Comparison of ENCODE assay signal across 22 cellular contexts in genomic region chr17:41544935-41545334, GRCh38. TPM values are rescaled to one million over a fixed set of nuclear protein-coding genes. Genes with fewer than 3 reads are reported as not detected.
DNase-seq lines count a peak whose midpoint lies in the region; ATAC-seq, FAIRE-seq and TF ChIP-seq lines count a peak whose summit lies in the region.
"Had no signal": no experiment of that assay in that cellular context is flagged by ENCODE, and none has a peak within 500 bp of the region (broad histone marks: within the 10 kb centered on the region; RNA-seq: fewer than 3 reads in every experiment).

No MANE protein-coding gene starts in this region.

- TF ChIP-seq EP300 in A549 (IDR thresholded peaks at IDR 0.05), result no peak

- peak overlapping the region; percentile 53 to 70; a peak in 5 of 6 replicates for H3K27ac ChIP-seq in A549
- H3K27ac ChIP-seq in Peyer's patch, result peak overlapping the region in 3 of 4 donors; percentile 38 to 84 (median 78)
- no peak overlapping the region for H3K27ac ChIP-seq in iPS-20b (ENCODE audit: low read length)
- H3K27ac ChIP-seq: SJCRH30, vagina, VCaP had no signal

- ATAC-seq in A549 (no peak), GM21576 (IDR thresholded peaks at IDR 0.05; ENCODE audit: unreplicated experiment) (no peak)
- no peak for ATAC-seq in effector memory CD8-positive, alpha-beta T cell (replicated peaks)

- DNase-seq in A549 (ENCODE audit: low read depth in 1 of 2, low spot score in 1 of 2) (no peak), Peyer's patch (no peak), DMS153 (lab: John Stamatoyannopoulos, UW) (no peak)
- DNase-seq in effector memory CD8-positive, alpha-beta T cell, result no peak
- DNase-seq: activated naive CD4-positive, alpha-beta T cell; effector CD4-positive, alpha-beta T cell; esophagus squamous epithelium; H7; MG63; NCI-H1436; NCI-H526 treated with DMSO at 0.1 percent for 48 hours; SJCRH30; stimulated activated CD4-positive, alpha-beta T cell treated with anti-CD3 and anti-CD28 coated beads, Interleukin-12 subunit alpha, Interleukin-12 subunit beta, amount 100 ng/mL, for 4 hours; T-helper 2 cell had no signal

- no peaks in the 10 kb centered on the region for H3K36me3 ChIP-seq in Peyer's patch
- no peaks in the 10 kb centered on the region for H3K36me3 ChIP-seq in iPS-20b (ENCODE audit: insufficient read depth, low read depth, low read length)
- H3K36me3 ChIP-seq: esophagus squamous epithelium, MG63, SJCRH30, vagina had no signal

- no peak for TF ChIP-seq CTCF in A549 (IDR thresholded peaks at IDR 0.05)
- TF ChIP-seq CTCF in Peyer's patch (IDR thresholded peaks at IDR 0.05), result no peak

- peak overlapping the region; percentile 40 for H3K4me2 ChIP-seq in A549

- H3K4me3 ChIP-seq in A549 (no peak overlapping the region), Peyer's patch (no peak overlapping the region), iPS-20b (ENCODE audit: low read length) (no peak overlapping the region)
- H3K4me3 ChIP-seq: esophagus squamous epithelium, MG63, SJCRH30, vagina had no signal

- H3K9ac ChIP-seq in iPS-20b (ENCODE audit: low read depth, low read length), result peak overlapping the region; percentile 30; the same call in 1 of the 2 replicates

- H3K4me3 Mint-ChIP-seq in effector memory CD8-positive, alpha-beta T cell, result no peak overlapping the region
- H3K4me3 Mint-ChIP-seq: central memory CD8-positive, alpha-beta T cell had no signal

- TF ChIP-seq POLR2A in A549 (IDR thresholded peaks at IDR 0.05; ENCODE audit: low read length) (no peak), Peyer's patch (IDR thresholded peaks at IDR 0.05) (no peak)

- no peak overlapping the region for H3K27ac Mint-ChIP-seq in effector memory CD8-positive, alpha-beta T cell

- H3K4me1 ChIP-seq in A549 (peaks cover 44% of the 10 kb centered on the region), Peyer's patch (peaks cover 0 to 36% (median 3%) of the 10 kb centered on the region in 4 donors), iPS-20b (ENCODE audit: insufficient read depth, low read length) (peaks cover 19% of the 10 kb centered on the region; the same call in 1 of the 2 replicates)

- H3K9me3 Mint-ChIP-seq in effector memory CD8-positive, alpha-beta T cell, result peaks cover 0 to 9% of the 10 kb centered on the region in 2 donors
- H3K9me3 Mint-ChIP-seq: central memory CD8-positive, alpha-beta T cell had no signal

- peaks cover 7 to 17% of the 10 kb centered on the region in 2 donors for H3K4me1 Mint-ChIP-seq in effector memory CD8-positive, alpha-beta T cell (ENCODE audit: low read depth in 2 of 2)

- no peak for FAIRE-seq in A549 (lab: Jason Lieb, UNC)
- FAIRE-seq: GM12891 had no signal

- H3K9me3 ChIP-seq in A549 (0 out of 3 replicates have a peak, but pooled peaks cover 7% of the 10 kb centered on the region), Peyer's patch (peaks cover 0 to 3% (median 0%) of the 10 kb centered on the region in 4 donors), iPS-20b (ENCODE audit: insufficient read depth, low read depth, low read length) (no peaks in the 10 kb centered on the region; the same call in 1 of the 2 replicates)
- H3K9me3 ChIP-seq: esophagus squamous epithelium, SJCRH30, vagina had no signal

- H3K36me3 Mint-ChIP-seq in effector memory CD8-positive, alpha-beta T cell (ENCODE audit: insufficient read depth), result no peaks in the 10 kb centered on the region

- CTCF ChIA-PET in A549 (lab: Yijun Ruan, JAX), result interaction anchor here (0.6 to 6.8 kb wide), 17 partner anchors 8 to 742 kb away, joined by 3 to 50 read pairs (median 4); no protein-coding TSS in a partner anchor

- no peaks in the 10 kb centered on the region for H3K27me3 ChIP-seq in Peyer's patch
- peaks cover 5% of the 10 kb centered on the region; the same call in 1 of the 2 replicates for H3K27me3 ChIP-seq in iPS-20b (ENCODE audit: insufficient read depth, low read length)
- H3K27me3 ChIP-seq: esophagus squamous epithelium, MG63, SJCRH30, vagina had no signal

- POLR2A ChIA-PET in A549 (lab: Yijun Ruan, JAX), result interaction anchor here (0.8 kb wide), 1 partner anchor 12 kb away, joined by 3 read pairs; no protein-coding TSS in a partner anchor

- 93% methylated on average over 5 of the region's 5 CpGs for WGBS in A549 (ENCODE audit: missing lambda C conversion rate)

- H3K27me3 Mint-ChIP-seq in effector memory CD8-positive, alpha-beta T cell, result peaks cover 7 to 20% of the 10 kb centered on the region in 2 donors

- no peak for TF ChIP-seq RAD21 in A549 (conservative IDR thresholded peaks at IDR 0.05 in 1 of 2, IDR thresholded peaks at IDR 0.05 in 1 of 2)

TF ChIP-seq in A549, 52 proteins besides CTCF, POLR2A, EP300 and RAD21 (continues in another document):
- TF ChIP-seq, protein P1, sequence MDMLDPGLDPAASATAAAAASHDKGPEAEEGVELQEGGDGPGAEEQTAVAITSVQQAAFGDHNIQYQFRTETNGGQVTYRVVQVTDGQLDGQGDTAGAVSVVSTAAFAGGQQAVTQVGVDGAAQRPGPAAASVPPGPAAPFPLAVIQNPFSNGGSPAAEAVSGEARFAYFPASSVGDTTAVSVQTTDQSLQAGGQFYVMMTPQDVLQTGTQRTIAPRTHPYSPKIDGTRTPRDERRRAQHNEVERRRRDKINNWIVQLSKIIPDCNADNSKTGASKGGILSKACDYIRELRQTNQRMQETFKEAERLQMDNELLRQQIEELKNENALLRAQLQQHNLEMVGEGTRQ (IDR thresholded peaks at IDR 0.05), result no peak
- TF ChIP-seq, protein P2, sequence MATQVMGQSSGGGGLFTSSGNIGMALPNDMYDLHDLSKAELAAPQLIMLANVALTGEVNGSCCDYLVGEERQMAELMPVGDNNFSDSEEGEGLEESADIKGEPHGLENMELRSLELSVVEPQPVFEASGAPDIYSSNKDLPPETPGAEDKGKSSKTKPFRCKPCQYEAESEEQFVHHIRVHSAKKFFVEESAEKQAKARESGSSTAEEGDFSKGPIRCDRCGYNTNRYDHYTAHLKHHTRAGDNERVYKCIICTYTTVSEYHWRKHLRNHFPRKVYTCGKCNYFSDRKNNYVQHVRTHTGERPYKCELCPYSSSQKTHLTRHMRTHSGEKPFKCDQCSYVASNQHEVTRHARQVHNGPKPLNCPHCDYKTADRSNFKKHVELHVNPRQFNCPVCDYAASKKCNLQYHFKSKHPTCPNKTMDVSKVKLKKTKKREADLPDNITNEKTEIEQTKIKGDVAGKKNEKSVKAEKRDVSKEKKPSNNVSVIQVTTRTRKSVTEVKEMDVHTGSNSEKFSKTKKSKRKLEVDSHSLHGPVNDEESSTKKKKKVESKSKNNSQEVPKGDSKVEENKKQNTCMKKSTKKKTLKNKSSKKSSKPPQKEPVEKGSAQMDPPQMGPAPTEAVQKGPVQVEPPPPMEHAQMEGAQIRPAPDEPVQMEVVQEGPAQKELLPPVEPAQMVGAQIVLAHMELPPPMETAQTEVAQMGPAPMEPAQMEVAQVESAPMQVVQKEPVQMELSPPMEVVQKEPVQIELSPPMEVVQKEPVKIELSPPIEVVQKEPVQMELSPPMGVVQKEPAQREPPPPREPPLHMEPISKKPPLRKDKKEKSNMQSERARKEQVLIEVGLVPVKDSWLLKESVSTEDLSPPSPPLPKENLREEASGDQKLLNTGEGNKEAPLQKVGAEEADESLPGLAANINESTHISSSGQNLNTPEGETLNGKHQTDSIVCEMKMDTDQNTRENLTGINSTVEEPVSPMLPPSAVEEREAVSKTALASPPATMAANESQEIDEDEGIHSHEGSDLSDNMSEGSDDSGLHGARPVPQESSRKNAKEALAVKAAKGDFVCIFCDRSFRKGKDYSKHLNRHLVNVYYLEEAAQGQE (IDR thresholded peaks at IDR 0.05), result no peak
- TF ChIP-seq ZNF302 (CRISPR knock-in tag; IDR thresholded peaks at IDR 0.05), result no peak

RNA-seq across cellular contexts. Expression of gene KRT19, which starts 16.8 kb away (rescaled TPM):
- polyA plus RNA-seq in A549 (2011; rRNA removed), result 23.8 and 26.2 TPM in 2 replicates
- polyA plus RNA-seq in A549 (2012; cell fraction: cytosol; rRNA removed), result 36.8 and 37.2 TPM in 2 replicates
- polyA plus RNA-seq in A549 (2012; cell fraction: nucleus; rRNA removed), result 83.7 and 109 TPM in 2 replicates
- 27.8 to 31.2 TPM (median 29.9 TPM) in 3 replicates for polyA plus RNA-seq in A549 (2017; fragmentation: RNase III; extraction: RNeasy Plus Mini Kit Qiagen cat#74134 plus additional on column Dnase treatment)
- polyA minus RNA-seq in A549 (2011; rRNA and poly(A)+ RNA removed), result 22.9 and 27.2 TPM in 2 replicates
- total RNA-seq in Peyer's patch, result 1,000 to 10,000 TPM in 3 of 4 donors, 100 to 1,000 TPM in 1; 357 to 5,327 (median 3,312) TPM
- total RNA-seq: SJCRH30 had no signal

RNA-seq across cellular contexts. Expression of gene KRT15, which starts 26.2 kb away (rescaled TPM):
- polyA plus RNA-seq in A549 (2011; rRNA removed) (2.1 and 2.6 TPM in 2 replicates), A549 (2017; fragmentation: RNase III; extraction: RNeasy Plus Mini Kit Qiagen cat#74134 plus additional on column Dnase treatment) (0.54 to 1.4 TPM (median 0.62 TPM) in 3 replicates)
- 2.3 and 3.1 TPM in 2 replicates for polyA plus RNA-seq in A549 (2012; cell fraction: cytosol; rRNA removed)
- polyA plus RNA-seq in A549 (2012; cell fraction: nucleus; rRNA removed), result 3.9 and 4.0 TPM in 2 replicates
- polyA minus RNA-seq in A549 (2011; rRNA and poly(A)+ RNA removed), result 0.15 and 0.74 TPM in 2 replicates
- total RNA-seq in Peyer's patch, result 10 to 100 TPM; 12.3 to 44.5 (median 28.8) TPM
- total RNA-seq: mononuclear cell had no signal

RNA-seq across cellular contexts. Expression of gene KRT9, which starts 26.9 kb away (rescaled TPM):
- polyA plus RNA-seq in A549 (2011; rRNA removed), result not detected in 2 replicates
- polyA plus RNA-seq in A549 (2012; cell fraction: cytosol; rRNA removed), result not detected in 2 replicates
- not detected in 2 replicates for polyA plus RNA-seq in A549 (2012; cell fraction: nucleus; rRNA removed)
- not detected in 3 replicates for polyA plus RNA-seq in A549 (2017; fragmentation: RNase III; extraction: RNeasy Plus Mini Kit Qiagen cat#74134 plus additional on column Dnase treatment)
- polyA minus RNA-seq in A549 (2011; rRNA and poly(A)+ RNA removed), result not detected in 2 replicates
- not detected for total RNA-seq in Peyer's patch
- total RNA-seq: H7, left colon, SJCRH30, vagina had no signal

RNA-seq across cellular contexts. Expression of gene KRT13, which starts 39.5 kb away (rescaled TPM):
- polyA plus RNA-seq in A549 (2011; rRNA removed) (0.06 and 0.08 TPM in 2 replicates), A549 (2017; fragmentation: RNase III; extraction: RNeasy Plus Mini Kit Qiagen cat#74134 plus additional on column Dnase treatment) (not detected in 3 replicates)
- 0.03 and 0.05 TPM in 2 replicates for polyA plus RNA-seq in A549 (2012; cell fraction: cytosol; rRNA removed)
- polyA plus RNA-seq in A549 (2012; cell fraction: nucleus; rRNA removed), result 0.17 TPM in 1 of 2 replicates, not detected in the other
- not detected in 2 replicates for polyA minus RNA-seq in A549 (2011; rRNA and poly(A)+ RNA removed)
- total RNA-seq in Peyer's patch, result 1 to 10 TPM in 1 of 4 donors, not detected in 3; 2.5 TPM
- total RNA-seq: H7 had no signal

RNA-seq across cellular contexts. Expression of gene KRT14, which starts 41.8 kb away (rescaled TPM):
- polyA plus RNA-seq in A549 (2011; rRNA removed) (0.04 TPM in 1 of 2 replicates, not detected in the other), A549 (2017; fragmentation: RNase III; extraction: RNeasy Plus Mini Kit Qiagen cat#74134 plus additional on column Dnase treatment) (0.07 to 0.10 TPM (median 0.09 TPM) in 3 replicates)
- polyA plus RNA-seq in A549 (2012; cell fraction: cytosol; rRNA removed), result 0.05 and 0.08 TPM in 2 replicates
- 0.17 and 0.31 TPM in 2 replicates for polyA plus RNA-seq in A549 (2012; cell fraction: nucleus; rRNA removed)
- 0.21 TPM in 1 of 2 replicates, not detected in the other for polyA minus RNA-seq in A549 (2011; rRNA and poly(A)+ RNA removed)
- 1 to 10 TPM; 3.4 to 8.9 (median 6.3) TPM for total RNA-seq in Peyer's patch
- total RNA-seq: H7, mononuclear cell, SJCRH30 had no signal
